Comparison of ENCODE assay signal across 1 cellular context in genomic region chr14:100389497-100390104, GRCh38.
TF ChIP-seq lines count a peak whose summit lies in the region.

No MANE protein-coding gene starts in this region.

TF ChIP-seq in liver, 16 proteins besides CTCF, POLR2A, EP300 and RAD21 (continued from another document):
- TF ChIP-seq REST (IDR thresholded peaks at IDR 0.05) (peak; percentile 77), NR2F2 (IDR thresholded peaks at IDR 0.05) (no peak), ATF3 (IDR thresholded peaks at IDR 0.05) (no peak)
